ENCODE assay signal across 10 cellular contexts in genomic region chr2:36486546-36487044, GRCh38.
DNase-seq lines count a peak whose midpoint lies in the region; ATAC-seq and TF ChIP-seq lines count a peak whose summit lies in the region.
"Had no signal": no experiment of that assay in that cellular context is flagged by ENCODE, and none has a peak within 500 bp of the region (broad histone marks: within the 10 kb centered on the region; RNA-seq: fewer than 3 reads in every experiment).

No MANE protein-coding gene starts in this region.

- H3K9me3 ChIP-seq in breast epithelium, result no peaks in the 10 kb centered on the region
- H3K9me3 ChIP-seq in hepatocyte (ENCODE audit: low read depth), result no peaks in the 10 kb centered on the region
- H3K9me3 ChIP-seq in spleen, result no peaks in the 10 kb centered on the region

- H2AFZ ChIP-seq in hepatocyte, result no peak overlapping the region

- TF ChIP-seq POLR2A in breast epithelium (IDR thresholded peaks at IDR 0.05) (no peak), spleen (IDR thresholded peaks at IDR 0.05) (no peak)

- no peak for ATAC-seq in HG02981 (IDR thresholded peaks at IDR 0.05; ENCODE audit: unreplicated experiment)

- intact Hi-C loops in breast epithelium (cut with DNase I; ENCODE audit: low total_unique reads) (no loop called here), spleen (cut with DNase I; ENCODE audit: low total_unique reads) (no loop called here)

- no peaks in the 10 kb centered on the region for H3K79me2 ChIP-seq in hepatocyte

- H3K9me2 ChIP-seq in hepatocyte (replicated peaks; ENCODE audit: insufficient read depth), result no peaks in the 10 kb centered on the region

- no peaks in the 10 kb centered on the region for H3K27me3 ChIP-seq in breast epithelium
- H3K27me3 ChIP-seq in hepatocyte, result no peaks in the 10 kb centered on the region
- H3K27me3 ChIP-seq in spleen (replicated peaks in 1 of 7), result no peaks in the 10 kb centered on the region

- H4K20me1 ChIP-seq in hepatocyte (ENCODE audit: insufficient read depth, poor library complexity, severe bottlenecking), result no peaks in the 10 kb centered on the region

- TF ChIP-seq CTCF in breast epithelium (IDR thresholded peaks at IDR 0.05), result no peak
- TF ChIP-seq CTCF in hepatocyte (IDR thresholded peaks at IDR 0.05; ENCODE audit: poor library complexity), result no peak
- no peak for TF ChIP-seq CTCF in spleen (IDR thresholded peaks at IDR 0.05 in 8 of 11, conservative IDR thresholded peaks at IDR 0.05 in 3 of 11)

- H3K4me1 ChIP-seq in breast epithelium (peaks cover 0 to 19% of the 10 kb centered on the region in 2 donors), hepatocyte (ENCODE audit: insufficient read depth) (peaks cover 47% of the 10 kb centered on the region), spleen (peaks cover 0 to 35% (median 10%) of the 10 kb centered on the region in 6 donors)

- H3K4me3 ChIP-seq in breast epithelium, result no peak overlapping the region
- H3K4me3 ChIP-seq in hepatocyte, result no peak overlapping the region
- H3K4me3 ChIP-seq in spleen, result no peak overlapping the region

- no peak overlapping the region for H3K4me2 ChIP-seq in hepatocyte

- WGBS in hepatocyte (ENCODE audit: low lambda C conversion rate, missing lambda C conversion rate), result 41% methylated on average over 1 of the region's 1 CpG
- 61 to 79% (median 65%) methylated on average over 1 of the region's 1 CpG for WGBS in spleen, 5 donors

- peak; percentile 94 for DNase-seq in HCEC 1CT
- DNase-seq in breast epithelium (ENCODE audit: low spot score in 2 of 2), result no peak
- DNase-seq in hepatocyte (ENCODE audit: low spot score), result no peak
- DNase-seq in spleen, result no peak
- DNase-seq in activated CD8-positive, alpha-beta memory T cell treated with anti-CD3 and anti-CD28 coated beads, Interleukin-2, amount 50 U/mL, for 4 hours, result no peak
- DNase-seq in MV-4-11 (lab: John Stamatoyannopoulos, UW), result no peak
- DNase-seq in NCI-H446 treated with DMSO at 0.1 percent for 48 hours (lab: John Stamatoyannopoulos, UW), result no peak
- DNase-seq: activated B cell treated with CpG ODN at 0.5 μM for 24 hours, NCI-H2081 treated with DMSO at 0.1 percent for 48 hours had no signal

- H3K36me3 ChIP-seq in breast epithelium (no peaks in the 10 kb centered on the region), hepatocyte (replicated peaks; ENCODE audit: insufficient read depth, low read depth) (no peaks in the 10 kb centered on the region), spleen (peaks cover 0 to 34% (median 2%) of the 10 kb centered on the region in 6 donors)

- H3K27ac ChIP-seq in breast epithelium, result peak overlapping the region; percentile 53 to 60
- peak overlapping the region; percentile 66 for H3K27ac ChIP-seq in hepatocyte
- peak overlapping the region in 6 of 8 donors; percentile 3 to 60 (median 42) for H3K27ac ChIP-seq in spleen
